8 cellular contexts compared by ENCODE assay signal in the genomic region with DNA sequence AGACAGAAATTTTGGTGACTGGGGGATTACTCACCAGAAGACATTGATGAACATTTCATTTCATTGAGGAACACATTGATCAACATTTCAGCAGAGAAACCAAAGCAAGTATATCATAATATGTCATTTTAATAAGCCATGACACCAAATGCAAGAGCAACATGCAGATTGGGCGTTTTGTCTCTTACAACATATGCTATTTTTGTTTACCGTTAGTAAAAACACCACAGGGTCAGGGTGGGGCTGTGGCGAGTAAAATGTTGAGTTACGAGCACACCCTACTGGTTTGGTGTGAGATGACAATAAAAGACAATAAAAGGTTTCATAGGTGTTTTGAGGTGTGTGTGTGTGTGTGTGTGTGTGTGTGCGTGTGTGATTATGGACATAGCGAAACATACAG.
DNase-seq lines count a peak whose midpoint lies in the region; ATAC-seq and TF ChIP-seq lines count a peak whose summit lies in the region.

No MANE protein-coding gene starts in this region.

- no peaks in the 10 kb centered on the region for H3K9me3 ChIP-seq in WERI-Rb-1 (ENCODE audit: severe bottlenecking)
- H3K9me3 ChIP-seq in MG63, result no peaks in the 10 kb centered on the region

- no peak overlapping the region for H3K4me3 ChIP-seq in WERI-Rb-1 (ENCODE audit: low read depth, low read length)
- no peak overlapping the region for H3K4me3 ChIP-seq in MG63

- H3K27me3 ChIP-seq in WERI-Rb-1 (ENCODE audit: insufficient read depth, low read depth, severe bottlenecking) (no peaks in the 10 kb centered on the region), MG63 (no peaks in the 10 kb centered on the region)

- TF ChIP-seq CTCF in WERI-Rb-1 (IDR thresholded peaks at IDR 0.05; ENCODE audit: low read depth, low read length), result peak; percentile 60; the same call in 1 of the 2 replicates

- no peaks in the 10 kb centered on the region for H3K36me3 ChIP-seq in WERI-Rb-1
- no peaks in the 10 kb centered on the region for H3K36me3 ChIP-seq in MG63

- DNase-seq in GM04503 (ENCODE audit: low read depth) (peak; percentile 79), WERI-Rb-1 (peak; percentile 43), myocyte (ENCODE audit: low read depth) (peak; percentile 86), MG63 (no peak), NCI-H226 (no peak), NCI-H2029 (lab: John Stamatoyannopoulos, UW) (no peak)

- H3K27ac ChIP-seq in WERI-Rb-1, result no peak overlapping the region

- peak; percentile 55 for ATAC-seq in HG03432 (IDR thresholded peaks at IDR 0.05; ENCODE audit: unreplicated experiment)
- ATAC-seq in GM19452 (IDR thresholded peaks at IDR 0.05; ENCODE audit: unreplicated experiment), result no peak

Comparison
In these comparisons a context has a peak if more than half of its experiments do, and no peak if none do; other contexts are left out.
1. DNase-seq: peak in GM04503 (single experiment), WERI-Rb-1 (single experiment) and myocyte (single experiment); none in MG63 (single experiment), NCI-H226 (single experiment) and NCI-H2029 (single experiment).